Comparison of ENCODE assay signal across 1 cellular context in genomic region chr7:30650455-30650854, GRCh38.
TF ChIP-seq lines count a peak whose summit lies in the region.

No MANE protein-coding gene starts in this region.

TF ChIP-seq in GM23338, 12 proteins besides CTCF, POLR2A, EP300 and RAD21 (continued from another document):
- TF ChIP-seq ZNF462 (CRISPR knock-in tag; IDR thresholded peaks at IDR 0.05) (no peak), JUNB (IDR thresholded peaks at IDR 0.05; ENCODE audit: unreplicated experiment) (no peak), CREB1 (CRISPR knock-in tag; IDR thresholded peaks at IDR 0.05; ENCODE audit: low read depth) (no peak), EZH2 (IDR thresholded peaks at IDR 0.05; ENCODE audit: low read depth, unreplicated experiment) (no peak), ZNF114 (CRISPR knock-in tag; IDR thresholded peaks at IDR 0.05) (no peak), NANOG (IDR thresholded peaks at IDR 0.05; ENCODE audit: borderline replicate concordance) (no peak)
- TF ChIP-seq, protein P1, sequence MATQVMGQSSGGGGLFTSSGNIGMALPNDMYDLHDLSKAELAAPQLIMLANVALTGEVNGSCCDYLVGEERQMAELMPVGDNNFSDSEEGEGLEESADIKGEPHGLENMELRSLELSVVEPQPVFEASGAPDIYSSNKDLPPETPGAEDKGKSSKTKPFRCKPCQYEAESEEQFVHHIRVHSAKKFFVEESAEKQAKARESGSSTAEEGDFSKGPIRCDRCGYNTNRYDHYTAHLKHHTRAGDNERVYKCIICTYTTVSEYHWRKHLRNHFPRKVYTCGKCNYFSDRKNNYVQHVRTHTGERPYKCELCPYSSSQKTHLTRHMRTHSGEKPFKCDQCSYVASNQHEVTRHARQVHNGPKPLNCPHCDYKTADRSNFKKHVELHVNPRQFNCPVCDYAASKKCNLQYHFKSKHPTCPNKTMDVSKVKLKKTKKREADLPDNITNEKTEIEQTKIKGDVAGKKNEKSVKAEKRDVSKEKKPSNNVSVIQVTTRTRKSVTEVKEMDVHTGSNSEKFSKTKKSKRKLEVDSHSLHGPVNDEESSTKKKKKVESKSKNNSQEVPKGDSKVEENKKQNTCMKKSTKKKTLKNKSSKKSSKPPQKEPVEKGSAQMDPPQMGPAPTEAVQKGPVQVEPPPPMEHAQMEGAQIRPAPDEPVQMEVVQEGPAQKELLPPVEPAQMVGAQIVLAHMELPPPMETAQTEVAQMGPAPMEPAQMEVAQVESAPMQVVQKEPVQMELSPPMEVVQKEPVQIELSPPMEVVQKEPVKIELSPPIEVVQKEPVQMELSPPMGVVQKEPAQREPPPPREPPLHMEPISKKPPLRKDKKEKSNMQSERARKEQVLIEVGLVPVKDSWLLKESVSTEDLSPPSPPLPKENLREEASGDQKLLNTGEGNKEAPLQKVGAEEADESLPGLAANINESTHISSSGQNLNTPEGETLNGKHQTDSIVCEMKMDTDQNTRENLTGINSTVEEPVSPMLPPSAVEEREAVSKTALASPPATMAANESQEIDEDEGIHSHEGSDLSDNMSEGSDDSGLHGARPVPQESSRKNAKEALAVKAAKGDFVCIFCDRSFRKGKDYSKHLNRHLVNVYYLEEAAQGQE (IDR thresholded peaks at IDR 0.05; ENCODE audit: unreplicated experiment) = no peak
- TF ChIP-seq, protein P2, sequence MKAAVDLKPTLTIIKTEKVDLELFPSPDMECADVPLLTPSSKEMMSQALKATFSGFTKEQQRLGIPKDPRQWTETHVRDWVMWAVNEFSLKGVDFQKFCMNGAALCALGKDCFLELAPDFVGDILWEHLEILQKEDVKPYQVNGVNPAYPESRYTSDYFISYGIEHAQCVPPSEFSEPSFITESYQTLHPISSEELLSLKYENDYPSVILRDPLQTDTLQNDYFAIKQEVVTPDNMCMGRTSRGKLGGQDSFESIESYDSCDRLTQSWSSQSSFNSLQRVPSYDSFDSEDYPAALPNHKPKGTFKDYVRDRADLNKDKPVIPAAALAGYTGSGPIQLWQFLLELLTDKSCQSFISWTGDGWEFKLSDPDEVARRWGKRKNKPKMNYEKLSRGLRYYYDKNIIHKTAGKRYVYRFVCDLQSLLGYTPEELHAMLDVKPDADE (IDR thresholded peaks at IDR 0.05) = no peak
TF ChIP-seq in GM23338: peak in this region for 0.
